ENCODE assay signal across 24 cellular contexts in the genomic region with DNA sequence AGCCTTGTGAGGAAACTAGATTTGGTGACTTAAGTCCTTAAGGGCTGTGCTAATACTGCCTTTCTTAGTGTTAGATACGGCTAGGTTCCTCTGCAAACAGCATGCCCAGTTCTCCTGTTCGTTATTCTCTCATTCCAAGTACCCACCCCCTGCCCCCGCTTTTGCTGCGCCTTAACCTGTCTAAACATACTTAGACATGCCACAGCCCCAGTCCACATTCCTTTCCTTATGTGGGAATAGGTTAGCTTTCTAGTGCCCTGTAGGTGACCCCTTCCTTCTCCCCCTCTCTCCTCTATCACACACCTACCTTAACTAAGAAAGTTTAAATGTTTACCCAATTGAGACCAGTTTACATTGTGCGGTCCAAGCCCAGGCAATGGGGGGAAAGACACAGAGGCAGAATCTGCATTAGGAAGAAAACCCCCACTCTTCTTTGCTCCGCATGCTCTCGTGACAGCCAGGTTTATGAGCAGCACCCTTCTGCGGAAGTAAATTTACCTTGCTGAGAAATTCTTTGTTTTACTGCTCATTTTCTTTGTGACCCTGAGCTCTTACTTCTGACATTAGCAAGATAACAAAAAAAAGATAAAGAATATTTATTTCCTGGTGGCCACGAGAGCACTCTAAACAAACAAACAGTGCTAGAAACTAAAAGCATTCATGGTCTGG.
"Had no signal": no experiment of that assay in that cellular context is flagged by ENCODE, and none has a peak within 500 bp of the region (broad histone marks: within the 10 kb centered on the region; RNA-seq: fewer than 3 reads in every experiment).

No MANE protein-coding gene starts in this region.

- H3K27ac Mint-ChIP-seq: naive thymus-derived CD8-positive, alpha-beta T cell; stimulated activated memory B cell treated with anti-CD40 and anti-IgM and Interleukin-4, amounts not matched to agents 10 μg/mL and 1 μg/mL and 100 μg/mL, for 72 hours had no signal

- H3K36me3 ChIP-seq: gastrocnemius medialis, left lung, sigmoid colon, spleen, tibial artery, upper lobe of right lung, uterus had no signal

- H3K4me1 Mint-ChIP-seq: stimulated activated memory B cell treated with anti-CD40 and anti-IgM and Interleukin-4, amounts not matched to agents 10 μg/mL and 1 μg/mL and 100 μg/mL, for 72 hours had no signal

- H3K4me1 ChIP-seq: gastrocnemius medialis, left lung, psoas muscle, sigmoid colon, spleen, testis, tibial artery, upper lobe of right lung, uterus had no signal

- H3K4me3 ChIP-seq: coronary artery, gastrocnemius medialis, left lung, psoas muscle, sigmoid colon, spleen, testis, tibial artery, upper lobe of right lung, uterus had no signal

- ATAC-seq: gastrocnemius medialis; left cardiac atrium; left lung; naive thymus-derived CD8-positive, alpha-beta T cell; psoas muscle; right cardiac atrium; stimulated activated memory B cell treated with anti-CD40 and anti-IgM and Interleukin-4, amounts not matched to agents 10 μg/mL and 1 μg/mL and 100 μg/mL, for 72 hours; stimulated activated naive CD8-positive, alpha-beta T cell treated with anti-CD3 and anti-CD28 coated beads, Interleukin-15, Interleukin-2, amounts not matched to agents 100 U/mL and 50 U/mL, for 24 hours; upper lobe of right lung had no signal

- H3K27me3 ChIP-seq: gastrocnemius medialis, left lung, sigmoid colon, spleen, testis, tibial artery, upper lobe of right lung, uterus had no signal

- H3K27ac ChIP-seq: coronary artery, gastrocnemius medialis, left lung, psoas muscle, sigmoid colon, spleen, testis, tibial artery, upper lobe of right lung, uterus had no signal

- H3K36me3 Mint-ChIP-seq: stimulated activated memory B cell treated with anti-CD40 and anti-IgM and Interleukin-4, amounts not matched to agents 10 μg/mL and 1 μg/mL and 100 μg/mL, for 72 hours had no signal

- H3K9me3 ChIP-seq: gastrocnemius medialis, psoas muscle, testis, upper lobe of right lung, uterus had no signal

- H3K4me3 Mint-ChIP-seq: naive thymus-derived CD8-positive, alpha-beta T cell; neural crest cell; stimulated activated memory B cell treated with anti-CD40 and anti-IgM and Interleukin-4, amounts not matched to agents 10 μg/mL and 1 μg/mL and 100 μg/mL, for 72 hours had no signal

- FAIRE-seq: endometrium had no signal

- DNase-seq: dermis blood vessel endothelial cell; effector memory CD4-positive, alpha-beta T cell; gastrocnemius medialis; head of caudate nucleus; left cardiac atrium; left lung; mesendoderm; midbrain; naive thymus-derived CD8-positive, alpha-beta T cell; psoas muscle; right cardiac atrium; sigmoid colon; spleen; stimulated activated CD4-positive, alpha-beta T cell treated with anti-CD3 and anti-CD28 coated beads, Interleukin-4, amount 100 ng/mL, for 4 hours; stimulated activated naive CD8-positive, alpha-beta T cell treated with anti-CD3 and anti-CD28 coated beads, Interleukin-15, Interleukin-2, amounts not matched to agents 100 U/mL and 50 U/mL, for 24 hours; substantia nigra; testis; tibial artery; upper lobe of right lung; uterus had no signal
